15 cellular contexts compared by ENCODE assay signal in the genomic region with DNA sequence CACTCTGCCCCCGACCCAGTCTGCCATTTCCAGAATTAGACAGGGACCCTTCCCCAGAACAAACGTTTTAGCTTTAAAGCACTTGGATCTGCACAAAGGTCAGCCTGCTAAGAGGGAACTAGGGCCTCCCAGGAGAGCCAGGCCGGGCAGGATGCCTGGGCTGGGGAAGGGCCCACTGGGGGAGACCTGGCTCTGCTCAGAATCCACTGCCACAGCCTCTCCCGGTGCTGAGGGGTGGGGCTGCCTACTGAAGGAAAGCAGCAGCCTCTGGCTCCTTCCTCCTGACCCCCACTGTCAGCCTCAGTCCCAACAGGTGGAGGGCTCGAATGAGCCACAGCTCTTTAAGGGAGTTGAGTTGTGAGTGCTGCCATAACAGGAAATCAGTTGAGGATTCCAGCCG. TPM values are rescaled to one million over a fixed set of nuclear protein-coding genes. Genes with fewer than 3 reads are reported as not detected.
DNase-seq lines count a peak whose midpoint lies in the region; ATAC-seq and TF ChIP-seq lines count a peak whose summit lies in the region.
"Had no signal": no experiment of that assay in that cellular context is flagged by ENCODE, and none has a peak within 500 bp of the region (broad histone marks: within the 10 kb centered on the region; RNA-seq: fewer than 3 reads in every experiment).

No MANE protein-coding gene starts in this region.

- peak overlapping the region in 1 of 2 donors; percentile 69 for H3K9ac ChIP-seq in duodenal mucosa (ENCODE audit: low read depth in 1 of 2, low read length in 2 of 2)
- H3K9ac ChIP-seq in muscle layer of colon (ENCODE audit: low read length) = no peak overlapping the region

- H3K27me3 ChIP-seq in duodenal mucosa (ENCODE audit: control insufficient read depth in 1 of 2, insufficient read depth in 2 of 2, low read length in 2 of 2) (peaks cover 3 to 16% of the 10 kb centered on the region in 2 donors), muscle layer of colon (ENCODE audit: control insufficient read depth in 1 of 2, insufficient read depth in 2 of 2, low read length in 2 of 2) (peaks cover 0 to 24% of the 10 kb centered on the region in 2 donors), transverse colon (peaks cover 25% of the 10 kb centered on the region)

- H3K27me3 Mint-ChIP-seq in activated CD4-positive, alpha-beta T cell treated with anti-CD3 and anti-CD28 coated beads, Interleukin-2, amount 10 ng/mL, durations not matched to agents 24 days and 14 days = peaks cover 49% of the 10 kb centered on the region

- in situ Hi-C loops in transverse colon (cut with MboI; ENCODE audit: low pct_ligation_motif_present in 1 of 4, low pct_unique_long_range_greater_than_20kb in 1 of 4, low sequenced_read_pairs in 3 of 4) = loop anchor here in 2 of 4 donors (25.0 kb wide), 1 partner anchor 255 kb away; a partner anchor contains a TSS

- H3K27ac ChIP-seq in duodenal mucosa (ENCODE audit: low read depth, low read length) = no peak overlapping the region
- peak overlapping the region; percentile 4 for H3K27ac ChIP-seq in muscle layer of colon (ENCODE audit: low read depth, low read length)
- peak overlapping the region in 3 of 4 donors; percentile 88 to 91 (median 90) for H3K27ac ChIP-seq in transverse colon

- H3K36me3 ChIP-seq in duodenal mucosa (ENCODE audit: control insufficient read depth in 1 of 2, insufficient read depth in 2 of 2, low read length in 2 of 2) = no peaks in the 10 kb centered on the region
- H3K36me3 ChIP-seq in muscle layer of colon (ENCODE audit: insufficient read depth, low read length) = no peaks in the 10 kb centered on the region
- H3K36me3 ChIP-seq in transverse colon = no peaks in the 10 kb centered on the region
- H3K36me3 ChIP-seq: prostate gland had no signal

- no peak for TF ChIP-seq EP300 in transverse colon (IDR thresholded peaks at IDR 0.05; ENCODE audit: low read depth)

- WGBS in transverse colon (ENCODE audit: low coverage in 1 of 2), 2 donors = 27% methylated on average over 6 of the region's 6 CpGs; no CpG with 5 or more reads in 1 of the 2 donors

- H3K4me1 Mint-ChIP-seq in activated CD4-positive, alpha-beta T cell treated with anti-CD3 and anti-CD28 coated beads, Interleukin-2, amount 10 ng/mL, durations not matched to agents 24 days and 14 days = peaks cover 15% of the 10 kb centered on the region

- peak; percentile 57 for DNase-seq in activated CD4-positive, alpha-beta T cell treated with anti-CD3 and anti-CD28 coated beads, Interleukin-2, amount 10 ng/mL, durations not matched to agents 24 days and 14 days
- DNase-seq in activated CD4-positive, alpha-beta T cell treated with anti-CD3 and anti-CD28 coated beads for 48 hours = no peak
- DNase-seq in transverse colon = no peak
- DNase-seq in NCI-H345 treated with DMSO at 0.1 percent for 48 hours (lab: John Stamatoyannopoulos, UW; ENCODE audit: unreplicated experiment) = no peak
- no peak for DNase-seq in stimulated activated CD4-positive, alpha-beta T cell treated with anti-CD3 and anti-CD28 coated beads, Interleukin-4, amount 100 ng/mL, for 24 hours
- DNase-seq: CD8-positive, alpha-beta T cell; dermis blood vessel endothelial cell; NCI-H1048; NCI-H82 had no signal

- no peak for TF ChIP-seq CTCF in transverse colon (IDR thresholded peaks at IDR 0.05)

- H3K27ac Mint-ChIP-seq in activated CD4-positive, alpha-beta T cell treated with anti-CD3 and anti-CD28 coated beads, Interleukin-2, amount 10 ng/mL, durations not matched to agents 24 days and 14 days = peak overlapping the region; percentile 59
- H3K27ac Mint-ChIP-seq: CD8-positive, alpha-beta T cell had no signal

- H3K4me1 ChIP-seq in duodenal mucosa (ENCODE audit: control insufficient read depth in 1 of 2, insufficient read depth in 2 of 2, low read length in 2 of 2) (peaks cover 33 to 45% of the 10 kb centered on the region in 2 donors), muscle layer of colon (ENCODE audit: insufficient read depth, low read length) (peaks cover 51% of the 10 kb centered on the region), transverse colon (peaks cover 26 to 56% (median 47%) of the 10 kb centered on the region in 4 donors)

- H3K9me3 ChIP-seq in duodenal mucosa (ENCODE audit: control insufficient read depth in 1 of 2, low read length in 2 of 2) (no peaks in the 10 kb centered on the region), muscle layer of colon (ENCODE audit: low read length) (no peaks in the 10 kb centered on the region), transverse colon (no peaks in the 10 kb centered on the region)
- H3K9me3 ChIP-seq: prostate gland had no signal

- H3K4me3 ChIP-seq in duodenal mucosa (ENCODE audit: low read depth in 1 of 2, low read length in 2 of 2) = peak overlapping the region; percentile 58 to 59
- no peak overlapping the region for H3K4me3 ChIP-seq in muscle layer of colon (ENCODE audit: low read depth in 1 of 2, low read length in 2 of 2)
- H3K4me3 ChIP-seq in transverse colon = no peak overlapping the region
- H3K4me3 ChIP-seq: prostate gland had no signal

- no peaks in the 10 kb centered on the region for H3K9me3 Mint-ChIP-seq in activated CD4-positive, alpha-beta T cell treated with anti-CD3 and anti-CD28 coated beads, Interleukin-2, amount 10 ng/mL, durations not matched to agents 24 days and 14 days
- H3K9me3 Mint-ChIP-seq: CD8-positive, alpha-beta T cell; IgD-negative memory B cell had no signal

- no peaks in the 10 kb centered on the region for H3K36me3 Mint-ChIP-seq in activated CD4-positive, alpha-beta T cell treated with anti-CD3 and anti-CD28 coated beads, Interleukin-2, amount 10 ng/mL, durations not matched to agents 24 days and 14 days (ENCODE audit: low read depth)
- H3K36me3 Mint-ChIP-seq: CD8-positive, alpha-beta T cell; IgD-negative memory B cell had no signal

- intact Hi-C loops in activated CD4-positive, alpha-beta T cell treated with anti-CD3 and anti-CD28 coated beads, Interleukin-2, amount 10 ng/mL, durations not matched to agents 24 days and 14 days (cut with micrococcal nuclease) = no loop called here
- intact Hi-C loops in transverse colon (cut with DNase I; ENCODE audit: low total_unique reads) = no loop called here

- TF ChIP-seq POLR2A in transverse colon (IDR thresholded peaks at IDR 0.05) = no peak

- H3K4me3 Mint-ChIP-seq in activated CD4-positive, alpha-beta T cell treated with anti-CD3 and anti-CD28 coated beads, Interleukin-2, amount 10 ng/mL, durations not matched to agents 24 days and 14 days = no peak overlapping the region

- no peak for ATAC-seq in HG03354 (IDR thresholded peaks at IDR 0.05; ENCODE audit: poor library complexity, severe bottlenecking, unreplicated experiment)
- ATAC-seq: CD8-positive, alpha-beta T cell; HCT116 had no signal

RNA-seq across cellular contexts. Expression of a gene that starts 1.7 kb away (rescaled TPM):
- 0.21 and 0.33 TPM in 2 replicates for total RNA-seq in activated CD4-positive, alpha-beta T cell treated with anti-CD3 and anti-CD28 coated beads, Interleukin-2, amount 10 ng/mL, durations not matched to agents 24 days and 14 days
- 100 to 1,000 TPM in 1 of 4 donors, 10 to 100 TPM in 3; 23.1 to 151 (median 43.4) TPM for total RNA-seq in transverse colon
- total RNA-seq: CD8-positive, alpha-beta T cell had no signal

RNA-seq across cellular contexts. Expression of a gene that starts 11.2 kb away (rescaled TPM):
- total RNA-seq in activated CD4-positive, alpha-beta T cell treated with anti-CD3 and anti-CD28 coated beads, Interleukin-2, amount 10 ng/mL, durations not matched to agents 24 days and 14 days = 0.17 and 0.37 TPM in 2 replicates
- total RNA-seq in transverse colon = 10 to 100 TPM in 3 of 4 donors, 1 to 10 TPM in 1; 9.7 to 35.5 (median 20.3) TPM
- total RNA-seq: CD8-positive, alpha-beta T cell had no signal

RNA-seq across cellular contexts. Expression of a gene that starts 14.7 kb away (rescaled TPM):
- 1,303 and 1,327 TPM in 2 replicates for total RNA-seq in activated CD4-positive, alpha-beta T cell treated with anti-CD3 and anti-CD28 coated beads, Interleukin-2, amount 10 ng/mL, durations not matched to agents 24 days and 14 days
- total RNA-seq in transverse colon = 100 to 1,000 TPM in 3 of 4 donors, 10 to 100 TPM in 1; 91.3 to 188 (median 149) TPM

RNA-seq across cellular contexts. Expression of a gene that starts 22.4 kb away (rescaled TPM):
- total RNA-seq in activated CD4-positive, alpha-beta T cell treated with anti-CD3 and anti-CD28 coated beads, Interleukin-2, amount 10 ng/mL, durations not matched to agents 24 days and 14 days = 51.5 and 56.2 TPM in 2 replicates
- 100 to 1,000 TPM in 3 of 4 donors, 10 to 100 TPM in 1; 96.5 to 578 (median 150) TPM for total RNA-seq in transverse colon

RNA-seq across cellular contexts. Expression of a gene that starts 30.5 kb away (rescaled TPM):
- 0.31 and 0.40 TPM in 2 replicates for total RNA-seq in activated CD4-positive, alpha-beta T cell treated with anti-CD3 and anti-CD28 coated beads, Interleukin-2, amount 10 ng/mL, durations not matched to agents 24 days and 14 days
- total RNA-seq in transverse colon = 1,000 to 10,000 TPM in 1 of 4 donors, 100 to 1,000 TPM in 3; 571 to 1,162 (median 940) TPM

Comparison
In these comparisons a context has a peak if more than half of its experiments do, and no peak if none do; other contexts are left out.
1. H3K4me3 ChIP-seq: peak in duodenal mucosa (2 of 2); none in muscle layer of colon (0 of 2) and transverse colon (0 of 4).
2. RNA of a gene that starts 1.7 kb away (total RNA-seq): 23.1 to 151 TPM in transverse colon; 0.21 to 0.33 TPM in activated CD4-positive, alpha-beta T cell treated with anti-CD3 and anti-CD28 coated beads, Interleukin-2, amount 10 ng/mL, durations not matched to agents 24 days and 14 days; every median in the first group is over 10 times any median in the second.